Comparison of ENCODE assay signal across 23 cellular contexts in the genomic region with DNA sequence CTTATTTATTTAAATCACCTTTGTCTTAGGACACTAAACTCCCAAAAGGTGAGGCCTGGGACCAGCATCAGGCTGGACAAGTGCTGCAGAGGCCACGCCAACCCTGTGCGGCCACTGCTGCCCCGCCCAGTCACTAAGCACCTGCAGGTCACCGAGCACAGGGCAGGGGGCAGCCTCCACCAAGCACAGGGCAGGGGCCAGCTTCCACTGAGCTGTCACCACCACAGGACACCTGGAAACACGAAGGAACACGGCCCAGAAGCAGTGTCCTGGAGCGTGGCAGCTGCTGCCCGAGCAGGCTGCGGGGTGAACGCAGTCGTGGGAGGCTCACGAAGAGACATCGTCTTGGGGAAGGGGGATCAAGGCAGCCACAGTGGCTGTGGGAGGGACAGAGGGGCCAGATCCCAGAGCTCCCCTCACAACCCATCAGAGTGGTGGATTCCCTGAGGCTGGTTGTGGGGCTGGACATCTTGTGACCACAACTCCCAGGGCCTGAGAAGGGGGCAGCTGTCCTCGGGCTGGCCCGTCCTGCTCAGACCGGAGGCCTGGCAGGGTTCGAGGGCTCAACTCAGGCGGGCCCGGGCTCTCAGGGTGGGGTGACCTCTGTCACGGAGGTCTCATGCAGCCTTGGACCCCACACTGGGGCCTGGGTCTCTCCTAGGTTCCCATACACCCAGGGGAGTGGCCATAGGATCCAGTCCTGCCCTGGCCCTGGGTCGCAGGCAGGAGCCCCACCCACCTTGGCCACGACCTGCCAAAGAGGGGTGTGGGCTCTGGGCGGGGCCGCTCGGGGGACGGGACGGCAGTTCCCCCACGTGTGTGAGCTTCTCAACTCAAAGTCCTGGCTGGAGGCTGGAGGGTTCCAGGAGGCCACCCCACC. TPM values are rescaled to one million over a fixed set of nuclear protein-coding genes. Genes with fewer than 3 reads are reported as not detected.
DNase-seq lines count a peak whose midpoint lies in the region; ATAC-seq and TF ChIP-seq lines count a peak whose summit lies in the region.
"Had no signal": no experiment of that assay in that cellular context is flagged by ENCODE, and none has a peak within 500 bp of the region (broad histone marks: within the 10 kb centered on the region; RNA-seq: fewer than 3 reads in every experiment).

No MANE protein-coding gene starts in this region.

- H2AFZ ChIP-seq in neural progenitor cell (replicated peaks), result no peak overlapping the region
- H2AFZ ChIP-seq: PC-9 had no signal

- peak; percentile 45 for DNase-seq in ELF-1 (ENCODE audit: low read depth, low spot score)
- DNase-seq in iPS-NIHi7 (ENCODE audit: extremely low spot score), result peak; percentile 60
- DNase-seq in neural progenitor cell (ENCODE audit: low spot score), result peak; percentile 52
- no peak for DNase-seq in NCI-H446 treated with DMSO at 0.1 percent for 48 hours (lab: John Stamatoyannopoulos, UW)
- DNase-seq in occipital lobe (lab: John Stamatoyannopoulos, UW), result no peak
- no peak for DNase-seq in DMS 273 treated with DMSO at 0.1 percent for 48 hours (lab: John Stamatoyannopoulos, UW)
- DNase-seq: activated CD4-positive, CD25-positive, alpha-beta regulatory T cell treated with anti-CD3 and anti-CD28 coated beads, Interleukin-2, amount 50 U/mL, for 72 hours; adrenal gland; CD8-positive, alpha-beta T cell; effector memory CD8-positive, alpha-beta T cell; HCEC 1CT; head of caudate nucleus; Kasumi-1; NCI-H1105; NCI-H524 treated with DMSO at 0.1 percent for 48 hours; ovary; PC-9; stimulated activated CD4-positive, alpha-beta T cell treated with anti-CD3 and anti-CD28 coated beads, Interleukin-2, amount 100 ng/mL, for 24 hours; stimulated activated naive CD8-positive, alpha-beta T cell treated with anti-CD3 and anti-CD28 coated beads, Interleukin-15, amount 100 ng/mL, for 72 hours had no signal

- H3K9me3 ChIP-seq in neural progenitor cell (ENCODE audit: low read depth), result no peaks in the 10 kb centered on the region
- H3K9me3 ChIP-seq: adrenal gland, ovary had no signal

- peaks cover 8% of the 10 kb centered on the region for H3K9me3 Mint-ChIP-seq in neural progenitor cell
- H3K9me3 Mint-ChIP-seq: stimulated activated naive CD8-positive, alpha-beta T cell treated with anti-CD3 and anti-CD28 coated beads, Interleukin-15, amount 100 ng/mL, for 72 hours had no signal

- H4K20me1 ChIP-seq in neural progenitor cell (ENCODE audit: low read depth), result no peaks in the 10 kb centered on the region

- no peaks in the 10 kb centered on the region for H3K79me2 ChIP-seq in neural progenitor cell (ENCODE audit: low read depth)

- no peak overlapping the region for H3K4me2 ChIP-seq in neural progenitor cell
- H3K4me2 ChIP-seq: PC-9 had no signal

- H3K36me3 Mint-ChIP-seq in neural progenitor cell, result no peaks in the 10 kb centered on the region

- peaks cover 2% of the 10 kb centered on the region for H3K4me1 Mint-ChIP-seq in neural progenitor cell
- H3K4me1 Mint-ChIP-seq: stimulated activated naive CD8-positive, alpha-beta T cell treated with anti-CD3 and anti-CD28 coated beads, Interleukin-15, amount 100 ng/mL, for 72 hours had no signal

- H3K4me1 ChIP-seq in neural progenitor cell, result no peaks in the 10 kb centered on the region
- H3K4me1 ChIP-seq: adrenal gland, SJSA1 had no signal

- H3K4me3 Mint-ChIP-seq in neural progenitor cell, result no peak overlapping the region
- H3K4me3 Mint-ChIP-seq: CD8-positive, alpha-beta T cell; effector memory CD8-positive, alpha-beta T cell; stimulated activated naive CD8-positive, alpha-beta T cell treated with anti-CD3 and anti-CD28 coated beads, Interleukin-15, amount 100 ng/mL, for 72 hours had no signal

- H3K27ac Mint-ChIP-seq in neural progenitor cell, result no peak overlapping the region
- H3K27ac Mint-ChIP-seq: CD8-positive, alpha-beta T cell; effector memory CD8-positive, alpha-beta T cell; stimulated activated naive CD8-positive, alpha-beta T cell treated with anti-CD3 and anti-CD28 coated beads, Interleukin-15, amount 100 ng/mL, for 72 hours had no signal

- no peak for ATAC-seq in HG02642 (IDR thresholded peaks at IDR 0.05; ENCODE audit: poor library complexity, unreplicated experiment)
- ATAC-seq: CD8-positive, alpha-beta T cell; effector memory CD8-positive, alpha-beta T cell; stimulated activated naive CD8-positive, alpha-beta T cell treated with anti-CD3 and anti-CD28 coated beads, Interleukin-15, amount 100 ng/mL, for 72 hours had no signal

- TF ChIP-seq CTCF in VCaP (conservative IDR thresholded peaks at IDR 0.05) (no peak), neural progenitor cell (IDR thresholded peaks at IDR 0.05) (peak; percentile 38)

- H3K27me3 ChIP-seq in neural progenitor cell, result no peaks in the 10 kb centered on the region
- H3K27me3 ChIP-seq: adrenal gland, cardiac muscle cell, ovary, SJSA1 had no signal

- no peaks in the 10 kb centered on the region for H3F3A ChIP-seq in neural progenitor cell (ENCODE audit: low read depth)

- H3K27ac ChIP-seq in VCaP (peak overlapping the region; percentile 2; the same call in 1 of the 2 replicates), neural progenitor cell (no peak overlapping the region)
- H3K27ac ChIP-seq: adrenal gland, cardiac muscle cell, ovary, PC-9, SJSA1 had no signal

- H3K36me3 ChIP-seq in neural progenitor cell, result no peaks in the 10 kb centered on the region
- H3K36me3 ChIP-seq: adrenal gland, cardiac muscle cell, ovary, SJSA1 had no signal

- H3K27me3 Mint-ChIP-seq in neural progenitor cell (ENCODE audit: insufficient read depth, low read depth), result peaks cover 2% of the 10 kb centered on the region
- H3K27me3 Mint-ChIP-seq: effector memory CD8-positive, alpha-beta T cell; stimulated activated naive CD8-positive, alpha-beta T cell treated with anti-CD3 and anti-CD28 coated beads, Interleukin-15, amount 100 ng/mL, for 72 hours had no signal

- H3K4me3 ChIP-seq in neural progenitor cell, result no peak overlapping the region
- H3K4me3 ChIP-seq: adrenal gland, cardiac muscle cell, ovary, PC-9, SJSA1 had no signal

- no peak overlapping the region for H3K9ac ChIP-seq in neural progenitor cell

RNA-seq across cellular contexts. Expression of gene RAB40B, which starts 18.7 kb away (rescaled TPM):
- total RNA-seq in neural progenitor cell (ENCODE audit: low replicate concordance) (5.6 and 10.3 TPM in 2 replicates), occipital lobe (17.0 TPM)

RNA-seq across cellular contexts. Expression of gene WDR45B, which starts 31.6 kb away (rescaled TPM):
- total RNA-seq in neural progenitor cell (ENCODE audit: low replicate concordance) (110 and 145 TPM in 2 replicates), occipital lobe (52.4 TPM)

RNA-seq across cellular contexts. Expression of gene FN3KRP, which starts 36.7 kb away (rescaled TPM):
- total RNA-seq in neural progenitor cell (ENCODE audit: low replicate concordance) (19.2 and 29.8 TPM in 2 replicates), occipital lobe (21.2 TPM)

RNA-seq across cellular contexts. Expression of gene FN3K, which starts 55.6 kb away (rescaled TPM):
- total RNA-seq in neural progenitor cell (ENCODE audit: low replicate concordance), result 3.3 and 4.0 TPM in 2 replicates
- total RNA-seq in occipital lobe, result 11.1 TPM

Comparison
In these comparisons a context has a peak if more than half of its experiments do, and no peak if none do; other contexts are left out.
1. DNase-seq: peak in ELF-1 (single experiment), iPS-NIHi7 (single experiment) and neural progenitor cell (single experiment); none in NCI-H446 treated with DMSO at 0.1 percent for 48 hours (single experiment), occipital lobe (single experiment) and DMS 273 treated with DMSO at 0.1 percent for 48 hours (single experiment).